ENCODE assay signal across 23 cellular contexts in genomic region chr3:57778499-57778898, GRCh38. TPM values are rescaled to one million over a fixed set of nuclear protein-coding genes. Genes with fewer than 3 reads are reported as not detected.
DNase-seq lines count a peak whose midpoint lies in the region; ATAC-seq and TF ChIP-seq lines count a peak whose summit lies in the region.
"Had no signal": no experiment of that assay in that cellular context is flagged by ENCODE, and none has a peak within 500 bp of the region (broad histone marks: within the 10 kb centered on the region; RNA-seq: fewer than 3 reads in every experiment).

No MANE protein-coding gene starts in this region.

- H3K36me3 ChIP-seq in prostate gland: no peaks in the 10 kb centered on the region
- H3K36me3 ChIP-seq: brain microvascular endothelial cell, heart left ventricle had no signal

- H3K4me3 ChIP-seq in prostate gland: no peak overlapping the region
- H3K4me3 ChIP-seq: dorsolateral prefrontal cortex, heart left ventricle had no signal

- intact Hi-C loops in dendritic cell treated with granulocyte-macrophage colony-stimulating factor and Interleukin-4, amounts not matched to agents 40 ng/mL and 50 ng/mL, for 4 days (cut with micrococcal nuclease): no loop called here
- intact Hi-C loops in prostate gland (cut with DNase I): no loop called here

- no peaks in the 10 kb centered on the region for H3K9me3 Mint-ChIP-seq in dendritic cell treated with granulocyte-macrophage colony-stimulating factor and Interleukin-4, amounts not matched to agents 40 ng/mL and 50 ng/mL, for 4 days
- no peaks in the 10 kb centered on the region for H3K9me3 Mint-ChIP-seq in osteocyte (ENCODE audit: unreplicated experiment)
- H3K9me3 Mint-ChIP-seq: activated naive CD4-positive, alpha-beta T cell treated with anti-CD3 and anti-CD28 coated beads, Interleukin-2, amount 50 U/mL, for 24 hours; CD4-positive, CD25-positive, alpha-beta regulatory T cell had no signal

- H3K27me3 ChIP-seq in prostate gland (replicated peaks; ENCODE audit: insufficient read depth): no peaks in the 10 kb centered on the region
- H3K27me3 ChIP-seq: brain microvascular endothelial cell, dorsolateral prefrontal cortex, heart left ventricle had no signal

- H3K27ac ChIP-seq in prostate gland: no peak overlapping the region
- H3K27ac ChIP-seq: 22Rv1, brain microvascular endothelial cell, dorsolateral prefrontal cortex, heart left ventricle, RWPE1 had no signal

- H3K27ac Mint-ChIP-seq in dendritic cell treated with granulocyte-macrophage colony-stimulating factor and Interleukin-4, amounts not matched to agents 40 ng/mL and 50 ng/mL, for 4 days: peak overlapping the region; percentile 75
- peak overlapping the region; percentile 27 for H3K27ac Mint-ChIP-seq in osteocyte (ENCODE audit: unreplicated experiment)
- H3K27ac Mint-ChIP-seq: activated naive CD4-positive, alpha-beta T cell treated with anti-CD3 and anti-CD28 coated beads, Interleukin-2, amount 50 U/mL, for 24 hours had no signal

- no peaks in the 10 kb centered on the region for H3K9me3 ChIP-seq in prostate gland
- H3K9me3 ChIP-seq: heart left ventricle had no signal

- TF ChIP-seq CTCF in osteocyte (IDR thresholded peaks at IDR 0.05): no peak
- TF ChIP-seq CTCF in prostate gland (IDR thresholded peaks at IDR 0.05): no peak

- ATAC-seq in HG02870 (IDR thresholded peaks at IDR 0.05; ENCODE audit: unreplicated experiment): no peak
- ATAC-seq: HCT116 had no signal

- 87% methylated on average over 1 of the region's 1 CpG for WGBS in prostate gland

- no peaks in the 10 kb centered on the region for H3K36me3 Mint-ChIP-seq in dendritic cell treated with granulocyte-macrophage colony-stimulating factor and Interleukin-4, amounts not matched to agents 40 ng/mL and 50 ng/mL, for 4 days (ENCODE audit: low read depth)
- H3K36me3 Mint-ChIP-seq in osteocyte (ENCODE audit: unreplicated experiment): no peaks in the 10 kb centered on the region

- DNase-seq in SIG-M5 treated with dmso at 0.1 percent for 504 hours (lab: John Stamatoyannopoulos, UW; ENCODE audit: unreplicated experiment): peak; percentile 63
- DNase-seq in SIG-M5 (lab: John Stamatoyannopoulos, UW): no peak
- peak; percentile 39 for DNase-seq in OCI-M1 (lab: John Stamatoyannopoulos, UW)
- DNase-seq in osteocyte (ENCODE audit: extremely low spot score, unreplicated experiment): no peak
- DNase-seq in effector CD8-positive, alpha-beta T cell (lab: John Stamatoyannopoulos, UW): no peak
- no peak for DNase-seq in prostate gland (ENCODE audit: low spot score)
- DNase-seq: activated CD8-positive, alpha-beta memory T cell treated with anti-CD3 and anti-CD28 coated beads, Interleukin-2, amount 50 U/mL, for 4 hours; brain microvascular endothelial cell; CD4-positive, CD25-positive, alpha-beta regulatory T cell; dorsolateral prefrontal cortex; heart left ventricle; kidney; NCI-H1048; NCI-H69; small intestine; T-helper 9 cell; trophoblast cell had no signal

- no peak overlapping the region for H3K4me3 Mint-ChIP-seq in dendritic cell treated with granulocyte-macrophage colony-stimulating factor and Interleukin-4, amounts not matched to agents 40 ng/mL and 50 ng/mL, for 4 days
- no peak overlapping the region for H3K4me3 Mint-ChIP-seq in osteocyte (ENCODE audit: unreplicated experiment)
- H3K4me3 Mint-ChIP-seq: activated naive CD4-positive, alpha-beta T cell treated with anti-CD3 and anti-CD28 coated beads, Interleukin-2, amount 50 U/mL, for 24 hours; CD4-positive, CD25-positive, alpha-beta regulatory T cell had no signal

- peaks cover 26% of the 10 kb centered on the region for H3K4me1 Mint-ChIP-seq in dendritic cell treated with granulocyte-macrophage colony-stimulating factor and Interleukin-4, amounts not matched to agents 40 ng/mL and 50 ng/mL, for 4 days (ENCODE audit: low read depth)
- H3K4me1 Mint-ChIP-seq in osteocyte (ENCODE audit: unreplicated experiment): peaks cover 15% of the 10 kb centered on the region

- no peaks in the 10 kb centered on the region for H3K4me1 ChIP-seq in prostate gland (replicated peaks)

- H3K27me3 Mint-ChIP-seq in dendritic cell treated with granulocyte-macrophage colony-stimulating factor and Interleukin-4, amounts not matched to agents 40 ng/mL and 50 ng/mL, for 4 days: no peaks in the 10 kb centered on the region
- no peaks in the 10 kb centered on the region for H3K27me3 Mint-ChIP-seq in osteocyte (ENCODE audit: unreplicated experiment)
- H3K27me3 Mint-ChIP-seq: activated naive CD4-positive, alpha-beta T cell treated with anti-CD3 and anti-CD28 coated beads, Interleukin-2, amount 50 U/mL, for 24 hours; CD4-positive, CD25-positive, alpha-beta regulatory T cell had no signal

- TF ChIP-seq POLR2A in prostate gland (IDR thresholded peaks at IDR 0.05): no peak

RNA-seq across cellular contexts. Expression of gene SLMAP, which starts 22.4 kb away (rescaled TPM):
- total RNA-seq in osteocyte (69.8 and 71.5 TPM in 2 replicates), prostate gland (100 to 1,000 TPM in 1 of 2 donors, 10 to 100 TPM in 1; 76.3 to 131 TPM)

Comparison
In these comparisons a context has a peak if more than half of its experiments do, and no peak if none do; other contexts are left out.
1. DNase-seq: peak in SIG-M5 treated with dmso at 0.1 percent for 504 hours (single experiment) and OCI-M1 (single experiment); none in SIG-M5 (single experiment), osteocyte (single experiment), effector CD8-positive, alpha-beta T cell (single experiment) and prostate gland (single experiment).